13 cellular contexts compared by ENCODE assay signal in the genomic region with DNA sequence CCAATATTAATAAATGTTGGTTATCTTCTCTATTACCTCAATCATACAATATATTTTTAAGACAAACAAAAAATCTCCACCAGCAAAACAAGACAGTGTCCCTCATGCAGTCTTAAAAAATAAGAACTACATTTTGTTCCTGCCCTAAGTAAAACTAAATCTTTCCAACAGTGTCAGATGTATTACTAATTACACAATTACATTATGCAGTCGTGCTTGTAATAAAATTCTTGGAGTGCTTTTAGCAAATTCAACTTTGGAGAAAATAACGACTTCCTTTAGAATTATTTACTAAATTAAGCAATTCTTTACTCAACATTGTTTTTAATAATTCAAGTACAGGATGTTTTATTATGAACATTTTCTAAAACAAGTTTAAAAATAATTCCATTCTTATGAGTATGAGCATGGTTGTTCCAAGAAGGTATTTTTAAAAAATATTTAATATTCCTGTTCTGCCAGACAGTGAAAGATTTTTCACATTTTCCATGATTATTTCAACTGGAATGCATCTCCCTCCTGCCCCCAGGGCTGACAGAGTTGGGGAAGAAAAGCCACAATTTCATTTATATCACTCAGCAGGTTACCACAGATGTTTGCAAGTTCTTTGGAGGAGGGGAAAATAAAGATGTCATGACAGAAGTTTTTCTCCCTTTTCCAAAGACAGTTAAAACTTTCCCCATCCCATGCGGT.
DNase-seq lines count a peak whose midpoint lies in the region; ATAC-seq, FAIRE-seq and TF ChIP-seq lines count a peak whose summit lies in the region.
"Had no signal": no experiment of that assay in that cellular context is flagged by ENCODE, and none has a peak within 500 bp of the region (broad histone marks: within the 10 kb centered on the region; RNA-seq: fewer than 3 reads in every experiment).

No MANE protein-coding gene starts in this region.

- no peaks in the 10 kb centered on the region for H3K36me3 ChIP-seq in brain microvascular endothelial cell (replicated peaks)
- H3K36me3 ChIP-seq: prostate gland had no signal

- TF ChIP-seq CTCF in brain microvascular endothelial cell (IDR thresholded peaks at IDR 0.05; ENCODE audit: low read depth, low read length, missing control alignments) = no peak

- in situ Hi-C loops in brain microvascular endothelial cell (cut with HindIII; ENCODE audit: low pct_ligation_motif_present, low sequenced_read_pairs) = no loop called here

- peak; percentile 77 for ATAC-seq in left ventricle myocardium superior

- intact Hi-C loops in left ventricle myocardium superior (cut with micrococcal nuclease) = no loop called here

- H3K27me3 ChIP-seq in brain microvascular endothelial cell (replicated peaks) = no peaks in the 10 kb centered on the region

- FAIRE-seq in HTR-8/SVneo (lab: Jason Lieb, UNC) (no peak), urothelium cell line (lab: Jason Lieb, UNC) (no peak), GM19239 (lab: Jason Lieb, UNC) (no peak)
- FAIRE-seq: GM12891 had no signal

- peak; percentile 56 for DNase-seq in HTR-8/SVneo (ENCODE audit: insufficient read length, low spot score)
- DNase-seq in brain microvascular endothelial cell = peak; percentile 69
- no peak for DNase-seq in left ventricle myocardium superior
- peak; percentile 45 for DNase-seq in urothelium cell line (ENCODE audit: low spot score)
- no peak for DNase-seq in GM19239 (ENCODE audit: insufficient read length, low spot score)
- DNase-seq in Kasumi-1 (lab: John Stamatoyannopoulos, UW) = no peak
- no peak for DNase-seq in superior temporal gyrus (ENCODE audit: extremely low spot score)
- DNase-seq: activated CD4-positive, alpha-beta T cell treated with anti-CD3 and anti-CD28 coated beads, Interleukin-2, amount 10 ng/mL, durations not matched to agents 24 days and 14 days; activated gamma-delta T cell; dermis blood vessel endothelial cell; H9 had no signal

- H3K4me3 ChIP-seq in brain microvascular endothelial cell (ENCODE audit: low read depth, low read length) = no peak overlapping the region
- H3K4me3 ChIP-seq: prostate gland had no signal

- H3K27ac ChIP-seq in brain microvascular endothelial cell = no peak overlapping the region
- H3K27ac ChIP-seq: prostate gland had no signal

Comparison
In these comparisons a context has a peak if more than half of its experiments do, and no peak if none do; other contexts are left out.
1. DNase-seq: peak in HTR-8/SVneo (single experiment), brain microvascular endothelial cell (single experiment) and urothelium cell line (single experiment); none in left ventricle myocardium superior (single experiment), GM19239 (single experiment), Kasumi-1 (0 of 2) and superior temporal gyrus (single experiment).